In genomic region chr1:61560385-61560784, GRCh38 we compare ENCODE assay signal across 8 cellular contexts.
"Had no signal": no experiment of that assay in that cellular context is flagged by ENCODE, and none has a peak within 500 bp of the region (broad histone marks: within the 10 kb centered on the region; RNA-seq: fewer than 3 reads in every experiment).

No MANE protein-coding gene starts in this region.

- DNase-seq: GDM1, GF-D8 had no signal

- H3K4me3 ChIP-seq: GM12878 had no signal

- FAIRE-seq: G401.6, GM12878, GM12891, GM12892, GM18507, GM19239 had no signal

- ATAC-seq: GM12878 had no signal
